In genomic region chr9:13445123-13445522, GRCh38 we compare ENCODE assay signal across 15 cellular contexts.
DNase-seq lines count a peak whose midpoint lies in the region; ATAC-seq, FAIRE-seq and TF ChIP-seq lines count a peak whose summit lies in the region.
"Had no signal": no experiment of that assay in that cellular context is flagged by ENCODE, and none has a peak within 500 bp of the region (broad histone marks: within the 10 kb centered on the region; RNA-seq: fewer than 3 reads in every experiment).

No MANE protein-coding gene starts in this region.

- peak overlapping the region; percentile 27 for H2AFZ ChIP-seq in keratinocyte (ENCODE audit: control insufficient read depth, low read length)

- no peak overlapping the region for H3K9ac ChIP-seq in keratinocyte (ENCODE audit: control insufficient read depth, extremely low read depth, insufficient read depth, low read length)

- no peaks in the 10 kb centered on the region for H3K36me3 ChIP-seq in keratinocyte (ENCODE audit: control insufficient read depth in 2 of 2, extremely low read depth in 1 of 2, insufficient read depth in 2 of 2, low read length in 2 of 2)

- FAIRE-seq in keratinocyte (lab: Jason Lieb, UNC) = no peak
- FAIRE-seq: bronchial epithelial cell, TTC549 had no signal

- peak overlapping the region; percentile 42 for H3K4me2 ChIP-seq in keratinocyte (ENCODE audit: control insufficient read depth, extremely low read depth, insufficient read depth, low read depth, low read length)

- ATAC-seq in GM21423 (IDR thresholded peaks at IDR 0.05; ENCODE audit: unreplicated experiment) (no peak), GM21717 (IDR thresholded peaks at IDR 0.05; ENCODE audit: unreplicated experiment) (no peak)
- ATAC-seq: activated CD8-positive, alpha-beta T cell treated with anti-CD3 and anti-CD28 coated beads, Interleukin-2, amount 10 ng/mL, durations not matched to agents 7 days and 5 days had no signal

- no peaks in the 10 kb centered on the region for H3K79me2 ChIP-seq in keratinocyte (ENCODE audit: control insufficient read depth, insufficient read depth, low read length)

- TF ChIP-seq CTCF in coronary artery (IDR thresholded peaks at IDR 0.05) = no peak
- TF ChIP-seq CTCF in keratinocyte (optimal IDR thresholded peaks at IDR 0.05 in 1 of 3, IDR thresholded peaks at IDR 0.05 in 1 of 3, conservative IDR thresholded peaks at IDR 0.05 in 1 of 3; ENCODE audit: extremely low read depth in 1 of 3, insufficient read depth in 2 of 3, low read length in 3 of 3) = no peak

- H4K20me1 ChIP-seq in keratinocyte (ENCODE audit: control insufficient read depth, extremely low read depth, insufficient read depth, low read length) = no peaks in the 10 kb centered on the region

- dilution Hi-C loops in keratinocyte (cut with MboI; ENCODE audit: extremely low pct_ligation_motif_present, low sequenced_read_pairs) = no loop called here

- no peaks in the 10 kb centered on the region for H3K9me3 ChIP-seq in keratinocyte (ENCODE audit: control insufficient read depth, low read depth, low read length)

- H3K4me3 ChIP-seq in coronary artery = peak overlapping the region; percentile 59
- H3K4me3 ChIP-seq in keratinocyte (ENCODE audit: control insufficient read depth in 2 of 3, extremely low read depth in 1 of 3, insufficient read depth in 2 of 3, low read depth in 1 of 3, low read length in 3 of 3) = no peak overlapping the region

- peak; percentile 14 for DNase-seq in AG20443 (ENCODE audit: low spot score)
- DNase-seq in NCI-H446 (lab: John Stamatoyannopoulos, UW) = peak; percentile 100
- DNase-seq in coronary artery (ENCODE audit: low spot score) = no peak
- no peak for DNase-seq in keratinocyte (ENCODE audit: low read depth, low spot score)
- DNase-seq in NCI-H2227 treated with DMSO at 0.1 percent for 48 hours (lab: John Stamatoyannopoulos, UW) = no peak
- no peak for DNase-seq in SIG-M5 treated with dmso at 0.1 percent for 504 hours (lab: John Stamatoyannopoulos, UW; ENCODE audit: unreplicated experiment)
- DNase-seq: activated CD8-positive, alpha-beta T cell treated with anti-CD3 and anti-CD28 coated beads, Interleukin-2, amount 10 ng/mL, durations not matched to agents 7 days and 5 days; activated gamma-delta T cell treated with Interleukin-2 at 50 U/mL for 16 hours; occipital lobe; SHP77 treated with DMSO at 0.1 percent for 48 hours had no signal

- no peaks in the 10 kb centered on the region for H3K9me1 ChIP-seq in keratinocyte (ENCODE audit: control insufficient read depth, extremely low read depth, insufficient read depth, low read length)

- H3K4me1 ChIP-seq in keratinocyte (ENCODE audit: control insufficient read depth, extremely low read depth, insufficient read depth, low read length) = no peaks in the 10 kb centered on the region

- H3K27me3 ChIP-seq in keratinocyte (ENCODE audit: control insufficient read depth, extremely low read depth, insufficient read depth, low read length) = no peaks in the 10 kb centered on the region

- peak overlapping the region in 1 of 2 donors; percentile 60 for H3K27ac ChIP-seq in coronary artery
- H3K27ac ChIP-seq in keratinocyte (ENCODE audit: control insufficient read depth, insufficient read depth, low read length) = no peak overlapping the region
- H3K27ac ChIP-seq: epithelial cell of prostate had no signal

Comparison
In these comparisons a context has a peak if more than half of its experiments do, and no peak if none do; other contexts are left out.
1. DNase-seq: peak in AG20443 (single experiment) and NCI-H446 (2 of 2); none in coronary artery (single experiment), keratinocyte (single experiment), NCI-H2227 treated with DMSO at 0.1 percent for 48 hours (single experiment) and SIG-M5 treated with dmso at 0.1 percent for 504 hours (single experiment).